8 cellular contexts compared by ENCODE assay signal in genomic region chr14:106061877-106062500, GRCh38.
DNase-seq lines count a peak whose midpoint lies in the region; ATAC-seq, FAIRE-seq and TF ChIP-seq lines count a peak whose summit lies in the region.
"Not testable (repeated sequence)": the region's sequence is repeated elsewhere in the genome, so short reads cannot be mapped to it uniquely, and the experiment has no call there.

No MANE protein-coding gene starts in this region.

- FAIRE-seq in small intestine (lab: Jason Lieb, UNC) = not testable (repeated sequence)

- TF ChIP-seq CTCF in CD8-positive, alpha-beta T cell (IDR thresholded peaks at IDR 0.05) = peak; percentile 30
- TF ChIP-seq CTCF in WERI-Rb-1 (IDR thresholded peaks at IDR 0.05; ENCODE audit: low read depth, low read length) = peak; percentile 46

- H3K4me3 ChIP-seq in CD8-positive, alpha-beta T cell (ENCODE audit: low read depth, low read length); WERI-Rb-1 (ENCODE audit: low read depth, low read length); effector memory CD4-positive, alpha-beta T cell (ENCODE audit: insufficient read depth, low read depth, low read length, poor library complexity, severe bottlenecking); small intestine (ENCODE audit: low read depth in 1 of 2, low read length in 2 of 2): not testable (repeated sequence)

- H3K4me1 Mint-ChIP-seq in CD8-positive, alpha-beta T cell (ENCODE audit: low read depth) = peaks cover 17% of the 10 kb centered on the region
- peaks cover 14% of the 10 kb centered on the region for H3K4me1 Mint-ChIP-seq in activated T-cell treated with anti-CD3 and anti-CD28 coated beads, Interleukin-2, amount 50 U/mL, for 4 hours (ENCODE audit: low read depth)

- H3K27ac ChIP-seq in CD8-positive, alpha-beta T cell (ENCODE audit: low read depth, low read length); WERI-Rb-1; effector memory CD4-positive, alpha-beta T cell (ENCODE audit: insufficient read depth, low read length, poor library complexity, severe bottlenecking); small intestine (ENCODE audit: low read depth in 1 of 2, low read length in 1 of 2): not testable (repeated sequence)

- H3K4me3 Mint-ChIP-seq in CD8-positive, alpha-beta T cell; activated T-cell treated with anti-CD3 and anti-CD28 coated beads, Interleukin-2, amount 50 U/mL, for 4 hours: not testable (repeated sequence)

- POLR2A ChIA-PET in CD8-positive, alpha-beta T cell (lab: Charles Lee) = not testable (repeated sequence)

- intact Hi-C loops in CD8-positive, alpha-beta T cell (cut with DNase I, micrococcal nuclease) = not testable (repeated sequence)

- CTCF ChIA-PET in CD8-positive, alpha-beta T cell (lab: Charles Lee) = interaction anchor here (0.8 to 1.6 kb wide), 8 partner anchors 8 to 513 kb away, joined by 3 to 7 read pairs (median 3); no protein-coding TSS in a partner anchor

- WGBS in small intestine, 3 donors = 30 to 44% (median 35%) methylated on average over 12 of the region's 12 CpGs

- ATAC-seq in CD8-positive, alpha-beta T cell = peak; percentile 99
- peak; percentile 38 for ATAC-seq in HG03159 (IDR thresholded peaks at IDR 0.05; ENCODE audit: unreplicated experiment)
- peak; percentile 97 for ATAC-seq in activated T-cell treated with anti-CD3 and anti-CD28 coated beads, Interleukin-2, amount 50 U/mL, for 4 hours

- H3K27me3 Mint-ChIP-seq in CD8-positive, alpha-beta T cell (ENCODE audit: low read depth) = not testable (repeated sequence)
- peaks cover 25% of the 10 kb centered on the region for H3K27me3 Mint-ChIP-seq in activated T-cell treated with anti-CD3 and anti-CD28 coated beads, Interleukin-2, amount 50 U/mL, for 4 hours (ENCODE audit: low read depth)

- not testable (repeated sequence) for H3K9me3 ChIP-seq in CD8-positive, alpha-beta T cell (ENCODE audit: low read length); WERI-Rb-1 (ENCODE audit: severe bottlenecking); effector memory CD4-positive, alpha-beta T cell (ENCODE audit: control insufficient read depth, low read length); small intestine (ENCODE audit: control insufficient read depth, low read depth)

- DNase-seq in CD8-positive, alpha-beta T cell = peak; percentile 47 to 91 (median 84)
- DNase-seq in NCI-H748 (lab: John Stamatoyannopoulos, UW; ENCODE audit: unreplicated experiment) = peak; percentile 69
- DNase-seq in WERI-Rb-1 = peak; percentile 35
- DNase-seq in activated T-cell treated with anti-CD3 and anti-CD28 coated beads, Interleukin-2, amount 50 U/mL, for 4 hours = peak; percentile 86
- DNase-seq in effector memory CD4-positive, alpha-beta T cell = peak; percentile 42 to 78 (median 65)
- DNase-seq in small intestine = peak; percentile 44
- DNase-seq in stimulated activated CD8-positive, alpha-beta memory T cell treated with anti-CD3 and anti-CD28 coated beads, Interleukin-7, amount 100 ng/mL, for 1 hour (ENCODE audit: low read depth in 2 of 2) = peak; percentile 62 to 72

- not testable (repeated sequence) for H3K27me3 ChIP-seq in CD8-positive, alpha-beta T cell (ENCODE audit: insufficient read depth, low read length); effector memory CD4-positive, alpha-beta T cell (replicated peaks; ENCODE audit: control insufficient read depth, insufficient read depth, low read length, poor library complexity, severe bottlenecking); small intestine (ENCODE audit: control insufficient read depth in 2 of 2, insufficient read depth in 2 of 2, low read length in 2 of 2)
- peaks cover 55% of the 10 kb centered on the region for H3K27me3 ChIP-seq in WERI-Rb-1 (ENCODE audit: insufficient read depth, low read depth, severe bottlenecking)

- not testable (repeated sequence) for H3K36me3 ChIP-seq in CD8-positive, alpha-beta T cell (ENCODE audit: insufficient read depth, low read length); WERI-Rb-1; effector memory CD4-positive, alpha-beta T cell (ENCODE audit: control insufficient read depth, insufficient read depth, low read length); small intestine (ENCODE audit: control insufficient read depth in 2 of 2, insufficient read depth in 2 of 2, low read length in 2 of 2)

- not testable (repeated sequence) for H3K4me1 ChIP-seq in CD8-positive, alpha-beta T cell (ENCODE audit: insufficient read depth, low read length); effector memory CD4-positive, alpha-beta T cell (ENCODE audit: control insufficient read depth, insufficient read depth, low read length, poor library complexity, severe bottlenecking); small intestine (ENCODE audit: control insufficient read depth in 2 of 2, insufficient read depth in 1 of 2, low read depth in 1 of 2, low read length in 1 of 2)

- H3K36me3 Mint-ChIP-seq in CD8-positive, alpha-beta T cell; activated T-cell treated with anti-CD3 and anti-CD28 coated beads, Interleukin-2, amount 50 U/mL, for 4 hours (ENCODE audit: insufficient read depth): not testable (repeated sequence)

- H3K27ac Mint-ChIP-seq in CD8-positive, alpha-beta T cell = peak overlapping the region; percentile 38

- not testable (repeated sequence) for H3K9me3 Mint-ChIP-seq in CD8-positive, alpha-beta T cell; activated T-cell treated with anti-CD3 and anti-CD28 coated beads, Interleukin-2, amount 50 U/mL, for 4 hours

Comparison
In these comparisons a context has a peak if more than half of its experiments do, and no peak if none do; other contexts are left out.
1. ATAC-seq: peak in every context shown above with its lines; median percentile 99 in CD8-positive, alpha-beta T cell; 97 in activated T-cell treated with anti-CD3 and anti-CD28 coated beads, Interleukin-2, amount 50 U/mL, for 4 hours; 38 in HG03159.
2. DNase-seq: peak in every context shown above with its lines; median percentile 86 in activated T-cell treated with anti-CD3 and anti-CD28 coated beads, Interleukin-2, amount 50 U/mL, for 4 hours; 84 in CD8-positive, alpha-beta T cell; 69 in NCI-H748; 67 in stimulated activated CD8-positive, alpha-beta memory T cell treated with anti-CD3 and anti-CD28 coated beads, Interleukin-7, amount 100 ng/mL, for 1 hour; 65 in effector memory CD4-positive, alpha-beta T cell; 44 in small intestine; 35 in WERI-Rb-1.